25 cellular contexts compared by ENCODE assay signal in the genomic region with DNA sequence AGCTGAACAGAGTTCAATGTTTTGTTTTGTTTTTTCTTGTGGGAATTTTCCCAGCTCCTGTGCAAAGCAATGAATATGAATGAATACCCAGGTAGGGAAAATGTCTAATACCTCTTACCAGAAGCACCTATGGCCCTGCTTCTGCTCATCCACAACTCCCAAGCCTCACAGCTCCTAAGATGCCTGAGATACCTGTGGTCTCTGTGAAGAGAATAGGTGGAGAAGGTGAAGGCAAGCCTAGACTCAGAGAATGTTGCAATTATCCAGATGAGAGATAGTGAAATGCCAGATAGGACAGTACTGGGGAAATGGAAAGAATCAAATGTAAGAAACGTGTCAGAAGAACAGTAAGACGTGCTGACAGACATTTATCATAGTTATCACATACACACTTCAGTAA.
"Had no signal": no experiment of that assay in that cellular context is flagged by ENCODE, and none has a peak within 500 bp of the region (broad histone marks: within the 10 kb centered on the region; RNA-seq: fewer than 3 reads in every experiment).

No MANE protein-coding gene starts in this region.

- H3K27me3 Mint-ChIP-seq: stimulated activated naive CD8-positive, alpha-beta T cell treated with anti-CD3 and anti-CD28 coated beads, Interleukin-15, Interleukin-2, amounts not matched to agents 100 ng/mL and 50 ng/mL, for 24 hours had no signal

- H3K27ac Mint-ChIP-seq: immature natural killer cell; mesothelial cell of epicardium; naive thymus-derived CD4-positive, alpha-beta T cell; nephron; stimulated activated naive B cell treated with anti-CD40 and anti-IgM and Interleukin-4, amounts not matched to agents 10 μg/mL and 1 μg/mL and 100 μg/mL, for 72 hours; stimulated activated naive CD8-positive, alpha-beta T cell treated with anti-CD3 and anti-CD28 coated beads, Interleukin-15, Interleukin-2, amounts not matched to agents 100 ng/mL and 50 ng/mL, for 24 hours had no signal

- H3K36me3 Mint-ChIP-seq: immature natural killer cell; mesothelial cell of epicardium; naive thymus-derived CD4-positive, alpha-beta T cell; stimulated activated naive B cell treated with anti-CD40 and anti-IgM and Interleukin-4, amounts not matched to agents 10 μg/mL and 1 μg/mL and 100 μg/mL, for 72 hours had no signal

- H3K4me3 Mint-ChIP-seq: immature natural killer cell; mesothelial cell of epicardium; naive thymus-derived CD4-positive, alpha-beta T cell; nephron; stimulated activated naive B cell treated with anti-CD40 and anti-IgM and Interleukin-4, amounts not matched to agents 10 μg/mL and 1 μg/mL and 100 μg/mL, for 72 hours; stimulated activated naive CD8-positive, alpha-beta T cell treated with anti-CD3 and anti-CD28 coated beads, Interleukin-15, Interleukin-2, amounts not matched to agents 100 ng/mL and 50 ng/mL, for 24 hours had no signal

- H3K27ac ChIP-seq: coronary artery, esophagus squamous epithelium, prostate gland, right atrium auricular region, sigmoid colon, spleen, suprapubic skin, transverse colon had no signal

- ATAC-seq: left lobe of liver; naive thymus-derived CD4-positive, alpha-beta T cell; stimulated activated naive B cell treated with anti-CD40 and anti-IgM and Interleukin-4, amounts not matched to agents 10 μg/mL and 1 μg/mL and 100 μg/mL, for 72 hours had no signal

- H3K4me1 Mint-ChIP-seq: immature natural killer cell; naive thymus-derived CD4-positive, alpha-beta T cell; nephron had no signal

- H3K4me1 ChIP-seq: esophagus squamous epithelium, prostate gland, right atrium auricular region, sigmoid colon, spleen, transverse colon had no signal

- H3K4me3 ChIP-seq: coronary artery, esophagus squamous epithelium, lung, prostate gland, right atrium auricular region, sigmoid colon, spleen, suprapubic skin, transverse colon had no signal

- H3K9me3 ChIP-seq: esophagus squamous epithelium, prostate gland, right atrium auricular region, sigmoid colon, spleen, suprapubic skin, transverse colon had no signal

- H3K9me3 Mint-ChIP-seq: mesothelial cell of epicardium; naive thymus-derived CD4-positive, alpha-beta T cell; stimulated activated naive CD8-positive, alpha-beta T cell treated with anti-CD3 and anti-CD28 coated beads, Interleukin-15, Interleukin-2, amounts not matched to agents 100 ng/mL and 50 ng/mL, for 24 hours had no signal

- DNase-seq: dermis blood vessel endothelial cell; effector memory CD4-positive, alpha-beta T cell; erythroblast; esophagus squamous epithelium; hypothalamus; immature natural killer cell; kidney; mesenchymal stem cell; naive thymus-derived CD4-positive, alpha-beta T cell; nucleus accumbens; sigmoid colon; spleen; stimulated activated CD4-positive, alpha-beta T cell treated with anti-CD3 and anti-CD28 coated beads, Interleukin-15, amount 100 ng/mL, for 24 hours; stimulated activated CD4-positive, alpha-beta T cell treated with anti-CD3 and anti-CD28 coated beads, Interleukin-2, amount 100 ng/mL, for 48 hours; stimulated activated naive B cell treated with anti-CD40 and anti-IgM and Interleukin-4, amounts not matched to agents 10 μg/mL and 1 μg/mL and 100 μg/mL, for 72 hours; transverse colon had no signal

- H3K36me3 ChIP-seq: esophagus squamous epithelium, prostate gland, right atrium auricular region, sigmoid colon, spleen, suprapubic skin, transverse colon had no signal

- H3K27me3 ChIP-seq: esophagus squamous epithelium, right atrium auricular region, sigmoid colon, spleen, suprapubic skin, transverse colon had no signal
